ENCODE assay signal across 19 cellular contexts in the genomic region with DNA sequence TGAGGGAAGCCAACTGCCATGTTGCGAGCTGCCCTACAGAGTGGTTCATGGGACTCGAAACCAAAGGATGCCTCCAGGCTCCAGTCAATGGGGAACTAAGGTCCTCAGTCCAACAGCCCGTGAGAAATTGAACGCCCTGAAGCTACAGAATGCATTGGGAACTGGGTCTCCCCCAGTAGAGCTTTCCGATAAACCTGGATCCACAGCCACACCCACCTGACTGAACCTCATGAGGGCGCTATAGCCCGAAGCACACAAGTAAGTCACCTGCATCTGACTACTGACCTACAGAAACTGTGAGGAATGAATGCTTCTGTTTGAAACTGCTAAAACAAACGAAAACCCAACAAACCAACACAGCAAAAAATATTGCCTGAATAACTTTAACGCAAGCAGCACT.
A peak's percentile ranks its signal among the peaks of the same experiment; 100 is the strongest.
DNase-seq lines count a peak whose midpoint lies in the region; ATAC-seq and TF ChIP-seq lines count a peak whose summit lies in the region.
"Had no signal": no experiment of that assay in that cellular context is flagged by ENCODE, and none has a peak within 500 bp of the region (broad histone marks: within the 10 kb centered on the region; RNA-seq: fewer than 3 reads in every experiment).

No MANE protein-coding gene starts in this region.

- H3K9me3 ChIP-seq in SK-N-SH = no peaks in the 10 kb centered on the region
- H3K9me3 ChIP-seq: SJCRH30 had no signal

- no peak overlapping the region for H3K4me3 ChIP-seq in SK-N-SH (ENCODE audit: low read depth in 2 of 2, low read length in 1 of 2)
- H3K4me3 ChIP-seq: GM23248, PC-9, SJCRH30 had no signal

- no peak overlapping the region for H2AFZ ChIP-seq in SK-N-SH (ENCODE audit: low read depth)
- H2AFZ ChIP-seq: GM23248, PC-9 had no signal

- TF ChIP-seq EP300 in SK-N-SH (IDR thresholded peaks at IDR 0.05; ENCODE audit: borderline replicate concordance in 1 of 2, low read depth in 1 of 2, low read length in 1 of 2) = no peak

- no peaks in the 10 kb centered on the region for H4K20me1 ChIP-seq in SK-N-SH (ENCODE audit: insufficient read depth)

- no peak overlapping the region for H3K4me2 ChIP-seq in SK-N-SH
- H3K4me2 ChIP-seq: PC-9 had no signal

- no peak for TF ChIP-seq CTCF in SK-N-SH (IDR thresholded peaks at IDR 0.05)

- 69% methylated on average over 9 of the region's 9 CpGs for WGBS in SK-N-SH (ENCODE audit: low lambda C conversion rate)

- intact Hi-C loops in posterior vena cava (cut with DNase I) = no loop called here

- no peaks in the 10 kb centered on the region for H3F3A ChIP-seq in SK-N-SH (replicated peaks; ENCODE audit: insufficient read depth)

- DNase-seq in SK-N-SH = no peak
- peak; percentile 19 for DNase-seq in RPMI7951 (ENCODE audit: low read depth)
- DNase-seq in iPS DF 19.7 (ENCODE audit: low read depth, low spot score) = peak; percentile 54
- DNase-seq in activated CD4-positive, alpha-beta T cell treated with anti-CD3 and anti-CD28 coated beads for 4 hours = no peak
- DNase-seq in posterior vena cava (ENCODE audit: low spot score) = no peak
- DNase-seq in NCI-H2107 treated with DMSO at 0.1 percent for 48 hours (lab: John Stamatoyannopoulos, UW; ENCODE audit: unreplicated experiment) = no peak
- DNase-seq: CD4-positive, alpha-beta memory T cell; DMS79; GM23248; MM.1S; NCI-H1105; NCI-H2081 treated with DMSO at 0.1 percent for 48 hours; NCI-H510A; NCI-H82; PC-9; SJCRH30; SW 1271 had no signal

- peak; percentile 13; the same call in 1 of the 2 replicates for TF ChIP-seq RAD21 in SK-N-SH (IDR thresholded peaks at IDR 0.05; ENCODE audit: low read length)

- H3K36me3 ChIP-seq in SK-N-SH (replicated peaks in 1 of 2; ENCODE audit: control insufficient read depth in 1 of 2, insufficient read depth in 2 of 2, low read length in 1 of 2) = no peaks in the 10 kb centered on the region
- H3K36me3 ChIP-seq: SJCRH30 had no signal

- no peaks in the 10 kb centered on the region for H3K4me1 ChIP-seq in SK-N-SH (ENCODE audit: control insufficient read depth in 1 of 2, insufficient read depth in 2 of 2, low read depth in 1 of 2, low read length in 1 of 2)
- H3K4me1 ChIP-seq: SJCRH30 had no signal

- H3K27ac ChIP-seq in SK-N-SH (ENCODE audit: low read depth in 2 of 2, low read length in 1 of 2) = no peak overlapping the region
- H3K27ac ChIP-seq: GM23248, PC-9, SJCRH30 had no signal

- ATAC-seq in SK-N-SH treated with all-trans-retinoic acid at 6 μM for 48 hours (no peak), GM18873 (IDR thresholded peaks at IDR 0.05; ENCODE audit: low FRiP score, unreplicated experiment) (no peak)

- POLR2A ChIA-PET in SK-N-SH (lab: Yijun Ruan, JAX) = no interaction called here

- H3K9ac ChIP-seq in SK-N-SH = no peak overlapping the region
- H3K9ac ChIP-seq: GM23248 had no signal

- no peaks in the 10 kb centered on the region for H3K9me2 ChIP-seq in SK-N-SH

- H3K79me2 ChIP-seq in SK-N-SH (ENCODE audit: insufficient read depth) = no peaks in the 10 kb centered on the region

- no peaks in the 10 kb centered on the region for H3K27me3 ChIP-seq in SK-N-SH (ENCODE audit: insufficient read depth)
- H3K27me3 ChIP-seq: SJCRH30 had no signal

- CTCF ChIA-PET in SK-N-SH (lab: Yijun Ruan, JAX) = interaction anchor here (0.7 to 1.0 kb wide), 2 partner anchors 247 to 255 kb away, joined by 3 read pairs; no protein-coding TSS in a partner anchor

TF ChIP-seq in SK-N-SH, 30 proteins besides CTCF, POLR2A, EP300 and RAD21:
- TF ChIP-seq TEAD4 (IDR thresholded peaks at IDR 0.05; ENCODE audit: borderline replicate concordance, insufficient read depth) = no peak
- no peak for TF ChIP-seq CHD2 (IDR thresholded peaks at IDR 0.05; ENCODE audit: low read length, partially characterized antibody)
- TF ChIP-seq SIN3A (IDR thresholded peaks at IDR 0.05; ENCODE audit: borderline replicate concordance, low read depth, low read length) = no peak
- no peak for TF ChIP-seq NFIC (IDR thresholded peaks at IDR 0.05; ENCODE audit: borderline replicate concordance)
TF ChIP-seq in SK-N-SH: peak in this region for 0.

TF ChIP-seq in SK-N-SH treated with all-trans-retinoic acid at 6 μM for 48 hours, 23 proteins besides CTCF, POLR2A, EP300 and RAD21:
- TF ChIP-seq ZC3H10 (CRISPR knock-in tag; IDR thresholded peaks at IDR 0.05) (no peak), GLIS3 (CRISPR knock-in tag; IDR thresholded peaks at IDR 0.05) (no peak), CSDC2 (CRISPR knock-in tag; IDR thresholded peaks at IDR 0.05) (no peak), PPARA (CRISPR knock-in tag; IDR thresholded peaks at IDR 0.05; ENCODE audit: borderline replicate concordance) (no peak), SNAI2 (CRISPR knock-in tag; IDR thresholded peaks at IDR 0.05) (no peak), POU6F1 (CRISPR knock-in tag; IDR thresholded peaks at IDR 0.05; ENCODE audit: borderline replicate concordance, low read depth) (no peak), ZFP3 (CRISPR knock-in tag; IDR thresholded peaks at IDR 0.05) (no peak), BACH2 (CRISPR knock-in tag; IDR thresholded peaks at IDR 0.05; ENCODE audit: borderline replicate concordance) (no peak), ESRRG (CRISPR knock-in tag; IDR thresholded peaks at IDR 0.05) (no peak), ZNF565 (CRISPR knock-in tag; conservative IDR thresholded peaks at IDR 0.05; ENCODE audit: low read depth) (no peak), OSR1 (CRISPR knock-in tag; IDR thresholded peaks at IDR 0.05) (no peak), ZFP30 (CRISPR knock-in tag; IDR thresholded peaks at IDR 0.05) (no peak), ISL1 (CRISPR knock-in tag; IDR thresholded peaks at IDR 0.05) (no peak), ARNTL (CRISPR knock-in tag; IDR thresholded peaks at IDR 0.05; ENCODE audit: borderline replicate concordance, low read depth) (no peak)
- TF ChIP-seq, protein P1, sequence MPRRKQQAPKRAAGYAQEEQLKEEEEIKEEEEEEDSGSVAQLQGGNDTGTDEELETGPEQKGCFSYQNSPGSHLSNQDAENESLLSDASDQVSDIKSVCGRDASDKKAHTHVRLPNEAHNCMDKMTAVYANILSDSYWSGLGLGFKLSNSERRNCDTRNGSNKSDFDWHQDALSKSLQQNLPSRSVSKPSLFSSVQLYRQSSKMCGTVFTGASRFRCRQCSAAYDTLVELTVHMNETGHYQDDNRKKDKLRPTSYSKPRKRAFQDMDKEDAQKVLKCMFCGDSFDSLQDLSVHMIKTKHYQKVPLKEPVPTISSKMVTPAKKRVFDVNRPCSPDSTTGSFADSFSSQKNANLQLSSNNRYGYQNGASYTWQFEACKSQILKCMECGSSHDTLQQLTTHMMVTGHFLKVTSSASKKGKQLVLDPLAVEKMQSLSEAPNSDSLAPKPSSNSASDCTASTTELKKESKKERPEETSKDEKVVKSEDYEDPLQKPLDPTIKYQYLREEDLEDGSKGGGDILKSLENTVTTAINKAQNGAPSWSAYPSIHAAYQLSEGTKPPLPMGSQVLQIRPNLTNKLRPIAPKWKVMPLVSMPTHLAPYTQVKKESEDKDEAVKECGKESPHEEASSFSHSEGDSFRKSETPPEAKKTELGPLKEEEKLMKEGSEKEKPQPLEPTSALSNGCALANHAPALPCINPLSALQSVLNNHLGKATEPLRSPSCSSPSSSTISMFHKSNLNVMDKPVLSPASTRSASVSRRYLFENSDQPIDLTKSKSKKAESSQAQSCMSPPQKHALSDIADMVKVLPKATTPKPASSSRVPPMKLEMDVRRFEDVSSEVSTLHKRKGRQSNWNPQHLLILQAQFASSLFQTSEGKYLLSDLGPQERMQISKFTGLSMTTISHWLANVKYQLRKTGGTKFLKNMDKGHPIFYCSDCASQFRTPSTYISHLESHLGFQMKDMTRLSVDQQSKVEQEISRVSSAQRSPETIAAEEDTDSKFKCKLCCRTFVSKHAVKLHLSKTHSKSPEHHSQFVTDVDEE (CRISPR knock-in tag; IDR thresholded peaks at IDR 0.05) = no peak
- TF ChIP-seq, protein P2, sequence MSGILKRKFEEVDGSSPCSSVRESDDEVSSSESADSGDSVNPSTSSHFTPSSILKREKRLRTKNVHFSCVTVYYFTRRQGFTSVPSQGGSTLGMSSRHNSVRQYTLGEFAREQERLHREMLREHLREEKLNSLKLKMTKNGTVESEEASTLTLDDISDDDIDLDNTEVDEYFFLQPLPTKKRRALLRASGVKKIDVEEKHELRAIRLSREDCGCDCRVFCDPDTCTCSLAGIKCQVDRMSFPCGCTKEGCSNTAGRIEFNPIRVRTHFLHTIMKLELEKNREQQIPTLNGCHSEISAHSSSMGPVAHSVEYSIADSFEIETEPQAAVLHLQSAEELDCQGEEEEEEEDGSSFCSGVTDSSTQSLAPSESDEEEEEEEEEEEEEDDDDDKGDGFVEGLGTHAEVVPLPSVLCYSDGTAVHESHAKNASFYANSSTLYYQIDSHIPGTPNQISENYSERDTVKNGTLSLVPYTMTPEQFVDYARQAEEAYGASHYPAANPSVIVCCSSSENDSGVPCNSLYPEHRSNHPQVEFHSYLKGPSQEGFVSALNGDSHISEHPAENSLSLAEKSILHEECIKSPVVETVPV (CRISPR knock-in tag; IDR thresholded peaks at IDR 0.05) = no peak

Comparison
In these comparisons a context has a peak if more than half of its experiments do, and no peak if none do; other contexts are left out.
1. DNase-seq: peak in RPMI7951 (single experiment) and iPS DF 19.7 (single experiment); none in SK-N-SH (single experiment), activated CD4-positive, alpha-beta T cell treated with anti-CD3 and anti-CD28 coated beads for 4 hours (0 of 2), posterior vena cava (single experiment) and NCI-H2107 treated with DMSO at 0.1 percent for 48 hours (single experiment).